In genomic region chr1:148304973-148305372, GRCh38 we compare ENCODE assay signal across 7 cellular contexts.
A peak's percentile ranks its signal among the peaks of the same experiment; 100 is the strongest.
DNase-seq lines count a peak whose midpoint lies in the region; ATAC-seq and TF ChIP-seq lines count a peak whose summit lies in the region.
"Not testable (repeated sequence)": the region's sequence is repeated elsewhere in the genome, so short reads cannot be mapped to it uniquely, and the experiment has no call there.

No MANE protein-coding gene starts in this region.

- H3K27ac Mint-ChIP-seq in activated CD4-positive, alpha-beta T cell treated with anti-CD3 and anti-CD28 coated beads for 36 hours, result peak overlapping the region; percentile 77
- H3K27ac Mint-ChIP-seq in activated T-cell treated with anti-CD3 and anti-CD28 coated beads, Interleukin-2, amount 50 U/mL, for 72 hours, result peak overlapping the region; percentile 55
- peak overlapping the region; percentile 67 for H3K27ac Mint-ChIP-seq in activated naive CD8-positive, alpha-beta T cell treated with anti-CD3 and anti-CD28 coated beads, Interleukin-2, amount 10 ng/mL, durations not matched to agents 7 days and 5 days
- not testable (repeated sequence) for H3K27ac Mint-ChIP-seq in nephron

- not testable (repeated sequence) for H3K4me3 ChIP-seq in KMS-11 (IDR thresholded peaks at IDR 0.05; ENCODE audit: insufficient read depth, low read depth, low read length); OCI-LY7 (ENCODE audit: low read depth, low read length, poor library complexity, severe bottlenecking); choroid plexus epithelial cell (ENCODE audit: low read depth, low read length)

- peaks cover 11% of the 10 kb centered on the region for H3K4me1 Mint-ChIP-seq in activated CD4-positive, alpha-beta T cell treated with anti-CD3 and anti-CD28 coated beads for 36 hours
- H3K4me1 Mint-ChIP-seq in activated T-cell treated with anti-CD3 and anti-CD28 coated beads, Interleukin-2, amount 50 U/mL, for 72 hours (ENCODE audit: low read depth), result peaks cover 30% of the 10 kb centered on the region
- H3K4me1 Mint-ChIP-seq in activated naive CD8-positive, alpha-beta T cell treated with anti-CD3 and anti-CD28 coated beads, Interleukin-2, amount 10 ng/mL, durations not matched to agents 7 days and 5 days, result peaks cover 23% of the 10 kb centered on the region
- peaks cover 25% of the 10 kb centered on the region for H3K4me1 Mint-ChIP-seq in nephron

- H3K36me3 Mint-ChIP-seq in activated CD4-positive, alpha-beta T cell treated with anti-CD3 and anti-CD28 coated beads for 36 hours (ENCODE audit: low read depth); activated T-cell treated with anti-CD3 and anti-CD28 coated beads, Interleukin-2, amount 50 U/mL, for 72 hours (ENCODE audit: insufficient read depth in 2 of 2); activated naive CD8-positive, alpha-beta T cell treated with anti-CD3 and anti-CD28 coated beads, Interleukin-2, amount 10 ng/mL, durations not matched to agents 7 days and 5 days; nephron (ENCODE audit: low read depth): not testable (repeated sequence)

- H3K9ac ChIP-seq in KMS-11, result not testable (repeated sequence)

- not testable (repeated sequence) for BruUV-seq in OCI-LY7 (replicated peaks; lab: Mats Ljungman, UMichigan)

- H3K27ac ChIP-seq in KMS-11; OCI-LY7 (ENCODE audit: low read depth, low read length, poor library complexity, severe bottlenecking): not testable (repeated sequence)

- POLR2A ChIA-PET in OCI-LY7 (lab: Charles Lee); activated naive CD8-positive, alpha-beta T cell treated with anti-CD3 and anti-CD28 coated beads, Interleukin-2, amount 10 ng/mL, durations not matched to agents 7 days and 5 days (lab: Charles Lee): not testable (repeated sequence)
- POLR2A ChIA-PET in activated CD4-positive, alpha-beta T cell treated with anti-CD3 and anti-CD28 coated beads for 36 hours (lab: Charles Lee), result interaction anchor here (1.2 kb wide), 1 partner anchor 30 kb away, joined by 3 read pairs; no protein-coding TSS in a partner anchor

- H3K9me2 ChIP-seq in OCI-LY7 (ENCODE audit: insufficient read depth, low read length), result not testable (repeated sequence)

- H3K27me3 ChIP-seq in KMS-11 (ENCODE audit: insufficient read depth, low read depth), result not testable (repeated sequence)

- not testable (repeated sequence) for H2AFZ ChIP-seq in KMS-11 (ENCODE audit: low read depth); OCI-LY7 (ENCODE audit: low read length)

- not testable (repeated sequence) for H3K79me2 ChIP-seq in KMS-11 (ENCODE audit: insufficient read depth, low read depth); OCI-LY7 (ENCODE audit: insufficient read depth, low read depth, low read length)

- H3K27me3 Mint-ChIP-seq in activated CD4-positive, alpha-beta T cell treated with anti-CD3 and anti-CD28 coated beads for 36 hours, result peaks cover 29% of the 10 kb centered on the region
- H3K27me3 Mint-ChIP-seq in activated T-cell treated with anti-CD3 and anti-CD28 coated beads, Interleukin-2, amount 50 U/mL, for 72 hours (ENCODE audit: low read depth), result peaks cover 45% of the 10 kb centered on the region
- H3K27me3 Mint-ChIP-seq in activated naive CD8-positive, alpha-beta T cell treated with anti-CD3 and anti-CD28 coated beads, Interleukin-2, amount 10 ng/mL, durations not matched to agents 7 days and 5 days, result peaks cover 32% of the 10 kb centered on the region
- H3K27me3 Mint-ChIP-seq in nephron (ENCODE audit: low read depth), result peaks cover 62% of the 10 kb centered on the region

- not testable (repeated sequence) for H4K20me1 ChIP-seq in KMS-11 (ENCODE audit: insufficient read depth); OCI-LY7 (ENCODE audit: insufficient read depth, low read length)

- H3K4me1 ChIP-seq in KMS-11 (ENCODE audit: low read depth, poor library complexity, severe bottlenecking) (peaks cover 17% of the 10 kb centered on the region), OCI-LY7 (ENCODE audit: insufficient read depth, low read length, poor library complexity, severe bottlenecking) (peaks cover 11% of the 10 kb centered on the region)

- H3K4me2 ChIP-seq in KMS-11, result peak overlapping the region; percentile 77; the same call in 1 of the 2 replicates
- not testable (repeated sequence) for H3K4me2 ChIP-seq in OCI-LY7 (ENCODE audit: low read length)

- DNase-seq in OCI-LY7 (ENCODE audit: low spot score), result peak; percentile 13
- not testable (repeated sequence) for DNase-seq in activated CD4-positive, alpha-beta T cell treated with anti-CD3 and anti-CD28 coated beads for 36 hours; activated T-cell treated with anti-CD3 and anti-CD28 coated beads, Interleukin-2, amount 50 U/mL, for 72 hours; activated naive CD8-positive, alpha-beta T cell treated with anti-CD3 and anti-CD28 coated beads, Interleukin-2, amount 10 ng/mL, durations not matched to agents 7 days and 5 days
- DNase-seq in choroid plexus epithelial cell (ENCODE audit: low read depth), result peak; percentile 53

- ATAC-seq in activated CD4-positive, alpha-beta T cell treated with anti-CD3 and anti-CD28 coated beads for 36 hours; activated T-cell treated with anti-CD3 and anti-CD28 coated beads, Interleukin-2, amount 50 U/mL, for 72 hours (replicated peaks in 1 of 2); activated naive CD8-positive, alpha-beta T cell treated with anti-CD3 and anti-CD28 coated beads, Interleukin-2, amount 10 ng/mL, durations not matched to agents 7 days and 5 days (ENCODE audit: low read depth): not testable (repeated sequence)

- peak overlapping the region; percentile 81 for H3K4me3 Mint-ChIP-seq in activated CD4-positive, alpha-beta T cell treated with anti-CD3 and anti-CD28 coated beads for 36 hours
- peak overlapping the region; percentile 92 to 95 for H3K4me3 Mint-ChIP-seq in activated T-cell treated with anti-CD3 and anti-CD28 coated beads, Interleukin-2, amount 50 U/mL, for 72 hours
- H3K4me3 Mint-ChIP-seq in activated naive CD8-positive, alpha-beta T cell treated with anti-CD3 and anti-CD28 coated beads, Interleukin-2, amount 10 ng/mL, durations not matched to agents 7 days and 5 days, result peak overlapping the region; percentile 28
- H3K4me3 Mint-ChIP-seq in nephron, result peak overlapping the region; percentile 17 to 57 (median 34)

- CTCF ChIA-PET in OCI-LY7 (lab: Charles Lee; ENCODE audit: unreplicated experiment), result not testable (repeated sequence)
- CTCF ChIA-PET in activated CD4-positive, alpha-beta T cell treated with anti-CD3 and anti-CD28 coated beads for 36 hours (lab: Charles Lee), result interaction anchor here (0.9 kb wide), 1 partner anchor 54 kb away, joined by 3 read pairs; no protein-coding TSS in a partner anchor

- intact Hi-C loops in OCI-LY7 (cut with micrococcal nuclease; ENCODE audit: unreplicated experiment); activated CD4-positive, alpha-beta T cell treated with anti-CD3 and anti-CD28 coated beads for 36 hours (cut with DNase I, micrococcal nuclease): not testable (repeated sequence)

- H3K36me3 ChIP-seq in KMS-11 (ENCODE audit: insufficient read depth); OCI-LY7 (ENCODE audit: insufficient read depth, low read length): not testable (repeated sequence)

- not testable (repeated sequence) for H3K9me3 Mint-ChIP-seq in activated CD4-positive, alpha-beta T cell treated with anti-CD3 and anti-CD28 coated beads for 36 hours (ENCODE audit: low read depth); activated T-cell treated with anti-CD3 and anti-CD28 coated beads, Interleukin-2, amount 50 U/mL, for 72 hours; activated naive CD8-positive, alpha-beta T cell treated with anti-CD3 and anti-CD28 coated beads, Interleukin-2, amount 10 ng/mL, durations not matched to agents 7 days and 5 days
- H3K9me3 Mint-ChIP-seq in nephron, result peaks cover 12% of the 10 kb centered on the region

- not testable (repeated sequence) for H3K9me3 ChIP-seq in OCI-LY7 (ENCODE audit: low read length)

- TF ChIP-seq CTCF in KMS-11 (conservative IDR thresholded peaks at IDR 0.05; ENCODE audit: low read depth, low read length); OCI-LY7 (conservative IDR thresholded peaks at IDR 0.05; ENCODE audit: low read length); choroid plexus epithelial cell (conservative IDR thresholded peaks at IDR 0.05; ENCODE audit: low read depth, low read length); nephron (IDR thresholded peaks at IDR 0.05; ENCODE audit: unreplicated experiment in 3 of 3): not testable (repeated sequence)

Comparison
In these comparisons a context has a peak if more than half of its experiments do, and no peak if none do; other contexts are left out.
1. H3K4me3 Mint-ChIP-seq: peak in every context shown above with its lines; median percentile 94 in activated T-cell treated with anti-CD3 and anti-CD28 coated beads, Interleukin-2, amount 50 U/mL, for 72 hours; 81 in activated CD4-positive, alpha-beta T cell treated with anti-CD3 and anti-CD28 coated beads for 36 hours; 34 in nephron; 28 in activated naive CD8-positive, alpha-beta T cell treated with anti-CD3 and anti-CD28 coated beads, Interleukin-2, amount 10 ng/mL, durations not matched to agents 7 days and 5 days.